Comparison of ENCODE assay signal across 1 cellular context in the genomic region with DNA sequence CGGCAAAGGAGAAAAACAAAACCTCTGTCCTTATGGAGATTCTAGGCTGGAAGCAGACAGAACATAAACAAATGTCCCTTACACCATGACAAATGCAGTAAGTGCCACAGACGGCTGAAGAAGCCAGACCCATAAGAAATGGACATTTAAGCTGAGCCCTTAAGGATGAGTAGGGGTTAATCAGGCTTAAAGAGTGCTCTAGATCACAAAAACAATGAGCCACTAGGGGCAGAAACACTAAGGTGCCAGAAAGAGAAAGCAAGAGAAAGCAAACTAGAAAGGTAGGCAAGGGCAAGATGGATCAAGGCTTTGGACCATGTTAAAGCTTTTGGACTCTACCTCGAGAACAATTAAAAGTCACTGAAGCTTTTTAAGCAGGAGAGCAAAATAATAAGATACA.
TF ChIP-seq lines count a peak whose summit lies in the region.

No MANE protein-coding gene starts in this region.

TF ChIP-seq in H1, 55 proteins besides CTCF, POLR2A, EP300 and RAD21 (continued from another document):
- TF ChIP-seq, protein P1, sequence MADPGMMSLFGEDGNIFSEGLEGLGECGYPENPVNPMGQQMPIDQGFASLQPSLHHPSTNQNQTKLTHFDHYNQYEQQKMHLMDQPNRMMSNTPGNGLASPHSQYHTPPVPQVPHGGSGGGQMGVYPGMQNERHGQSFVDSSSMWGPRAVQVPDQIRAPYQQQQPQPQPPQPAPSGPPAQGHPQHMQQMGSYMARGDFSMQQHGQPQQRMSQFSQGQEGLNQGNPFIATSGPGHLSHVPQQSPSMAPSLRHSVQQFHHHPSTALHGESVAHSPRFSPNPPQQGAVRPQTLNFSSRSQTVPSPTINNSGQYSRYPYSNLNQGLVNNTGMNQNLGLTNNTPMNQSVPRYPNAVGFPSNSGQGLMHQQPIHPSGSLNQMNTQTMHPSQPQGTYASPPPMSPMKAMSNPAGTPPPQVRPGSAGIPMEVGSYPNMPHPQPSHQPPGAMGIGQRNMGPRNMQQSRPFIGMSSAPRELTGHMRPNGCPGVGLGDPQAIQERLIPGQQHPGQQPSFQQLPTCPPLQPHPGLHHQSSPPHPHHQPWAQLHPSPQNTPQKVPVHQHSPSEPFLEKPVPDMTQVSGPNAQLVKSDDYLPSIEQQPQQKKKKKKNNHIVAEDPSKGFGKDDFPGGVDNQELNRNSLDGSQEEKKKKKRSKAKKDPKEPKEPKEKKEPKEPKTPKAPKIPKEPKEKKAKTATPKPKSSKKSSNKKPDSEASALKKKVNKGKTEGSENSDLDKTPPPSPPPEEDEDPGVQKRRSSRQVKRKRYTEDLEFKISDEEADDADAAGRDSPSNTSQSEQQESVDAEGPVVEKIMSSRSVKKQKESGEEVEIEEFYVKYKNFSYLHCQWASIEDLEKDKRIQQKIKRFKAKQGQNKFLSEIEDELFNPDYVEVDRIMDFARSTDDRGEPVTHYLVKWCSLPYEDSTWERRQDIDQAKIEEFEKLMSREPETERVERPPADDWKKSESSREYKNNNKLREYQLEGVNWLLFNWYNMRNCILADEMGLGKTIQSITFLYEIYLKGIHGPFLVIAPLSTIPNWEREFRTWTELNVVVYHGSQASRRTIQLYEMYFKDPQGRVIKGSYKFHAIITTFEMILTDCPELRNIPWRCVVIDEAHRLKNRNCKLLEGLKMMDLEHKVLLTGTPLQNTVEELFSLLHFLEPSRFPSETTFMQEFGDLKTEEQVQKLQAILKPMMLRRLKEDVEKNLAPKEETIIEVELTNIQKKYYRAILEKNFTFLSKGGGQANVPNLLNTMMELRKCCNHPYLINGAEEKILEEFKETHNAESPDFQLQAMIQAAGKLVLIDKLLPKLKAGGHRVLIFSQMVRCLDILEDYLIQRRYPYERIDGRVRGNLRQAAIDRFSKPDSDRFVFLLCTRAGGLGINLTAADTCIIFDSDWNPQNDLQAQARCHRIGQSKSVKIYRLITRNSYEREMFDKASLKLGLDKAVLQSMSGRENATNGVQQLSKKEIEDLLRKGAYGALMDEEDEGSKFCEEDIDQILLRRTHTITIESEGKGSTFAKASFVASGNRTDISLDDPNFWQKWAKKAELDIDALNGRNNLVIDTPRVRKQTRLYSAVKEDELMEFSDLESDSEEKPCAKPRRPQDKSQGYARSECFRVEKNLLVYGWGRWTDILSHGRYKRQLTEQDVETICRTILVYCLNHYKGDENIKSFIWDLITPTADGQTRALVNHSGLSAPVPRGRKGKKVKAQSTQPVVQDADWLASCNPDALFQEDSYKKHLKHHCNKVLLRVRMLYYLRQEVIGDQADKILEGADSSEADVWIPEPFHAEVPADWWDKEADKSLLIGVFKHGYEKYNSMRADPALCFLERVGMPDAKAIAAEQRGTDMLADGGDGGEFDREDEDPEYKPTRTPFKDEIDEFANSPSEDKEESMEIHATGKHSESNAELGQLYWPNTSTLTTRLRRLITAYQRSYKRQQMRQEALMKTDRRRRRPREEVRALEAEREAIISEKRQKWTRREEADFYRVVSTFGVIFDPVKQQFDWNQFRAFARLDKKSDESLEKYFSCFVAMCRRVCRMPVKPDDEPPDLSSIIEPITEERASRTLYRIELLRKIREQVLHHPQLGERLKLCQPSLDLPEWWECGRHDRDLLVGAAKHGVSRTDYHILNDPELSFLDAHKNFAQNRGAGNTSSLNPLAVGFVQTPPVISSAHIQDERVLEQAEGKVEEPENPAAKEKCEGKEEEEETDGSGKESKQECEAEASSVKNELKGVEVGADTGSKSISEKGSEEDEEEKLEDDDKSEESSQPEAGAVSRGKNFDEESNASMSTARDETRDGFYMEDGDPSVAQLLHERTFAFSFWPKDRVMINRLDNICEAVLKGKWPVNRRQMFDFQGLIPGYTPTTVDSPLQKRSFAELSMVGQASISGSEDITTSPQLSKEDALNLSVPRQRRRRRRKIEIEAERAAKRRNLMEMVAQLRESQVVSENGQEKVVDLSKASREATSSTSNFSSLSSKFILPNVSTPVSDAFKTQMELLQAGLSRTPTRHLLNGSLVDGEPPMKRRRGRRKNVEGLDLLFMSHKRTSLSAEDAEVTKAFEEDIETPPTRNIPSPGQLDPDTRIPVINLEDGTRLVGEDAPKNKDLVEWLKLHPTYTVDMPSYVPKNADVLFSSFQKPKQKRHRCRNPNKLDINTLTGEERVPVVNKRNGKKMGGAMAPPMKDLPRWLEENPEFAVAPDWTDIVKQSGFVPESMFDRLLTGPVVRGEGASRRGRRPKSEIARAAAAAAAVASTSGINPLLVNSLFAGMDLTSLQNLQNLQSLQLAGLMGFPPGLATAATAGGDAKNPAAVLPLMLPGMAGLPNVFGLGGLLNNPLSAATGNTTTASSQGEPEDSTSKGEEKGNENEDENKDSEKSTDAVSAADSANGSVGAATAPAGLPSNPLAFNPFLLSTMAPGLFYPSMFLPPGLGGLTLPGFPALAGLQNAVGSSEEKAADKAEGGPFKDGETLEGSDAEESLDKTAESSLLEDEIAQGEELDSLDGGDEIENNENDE (IDR thresholded peaks at IDR 0.05; ENCODE audit: insufficient replicate concordance, low read length): no peak
- TF ChIP-seq SIX5 (IDR thresholded peaks at IDR 0.05; ENCODE audit: low read depth, low read length): no peak
- TF ChIP-seq KDM5A (IDR thresholded peaks at IDR 0.05; ENCODE audit: low read length): no peak
- TF ChIP-seq SAP30 (IDR thresholded peaks at IDR 0.05; ENCODE audit: insufficient read depth, insufficient replicate concordance, low read length): no peak
- TF ChIP-seq EZH2 (IDR thresholded peaks at IDR 0.05; ENCODE audit: low read depth, low read length, severe bottlenecking): no peak
- no peak for TF ChIP-seq JUND (IDR thresholded peaks at IDR 0.05; ENCODE audit: low read length)
- no peak for TF ChIP-seq RXRA (IDR thresholded peaks at IDR 0.05; ENCODE audit: insufficient read depth, low read depth, low read length)
